15 cellular contexts compared by ENCODE assay signal in the genomic region with DNA sequence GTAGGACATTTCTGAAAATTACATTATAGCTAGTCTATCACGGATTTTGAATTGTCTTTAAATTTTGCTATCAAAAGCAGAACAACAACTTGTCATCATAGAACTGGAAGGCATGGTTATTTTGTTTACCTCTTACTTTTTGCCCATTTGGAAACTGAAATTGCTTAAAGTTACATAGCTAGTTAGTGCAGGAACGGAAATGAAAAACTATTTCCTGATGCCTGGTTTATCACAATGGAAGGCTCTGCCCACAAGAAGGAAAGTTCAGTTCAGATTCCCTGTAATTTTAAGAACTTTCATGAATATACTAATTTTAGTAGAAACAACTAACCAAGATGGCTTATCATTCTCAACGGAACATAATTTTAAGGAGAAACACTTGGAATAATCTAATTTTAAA.
DNase-seq lines count a peak whose midpoint lies in the region; ATAC-seq and TF ChIP-seq lines count a peak whose summit lies in the region.
"Had no signal": no experiment of that assay in that cellular context is flagged by ENCODE, and none has a peak within 500 bp of the region (broad histone marks: within the 10 kb centered on the region; RNA-seq: fewer than 3 reads in every experiment).

No MANE protein-coding gene starts in this region.

- H3K36me3 ChIP-seq in breast epithelium (no peaks in the 10 kb centered on the region), mammary epithelial cell (ENCODE audit: insufficient read depth, low read length) (no peaks in the 10 kb centered on the region)

- H3K4me1 ChIP-seq in breast epithelium, result peaks cover 11 to 60% of the 10 kb centered on the region in 2 donors
- peaks cover 37% of the 10 kb centered on the region for H3K4me1 ChIP-seq in mammary epithelial cell (ENCODE audit: insufficient read depth, low read length)

- in situ Hi-C loops in mammary epithelial cell (cut with MboI; ENCODE audit: low sequenced_read_pairs in 2 of 2), result loop anchor here (5.0 to 10.0 kb wide), 3 partner anchors 305 to 578 kb away; no protein-coding TSS in a partner anchor

- H3K36me3 Mint-ChIP-seq in nephron progenitor cell (ENCODE audit: low read depth) (no peaks in the 10 kb centered on the region), type B pancreatic cell (no peaks in the 10 kb centered on the region)

- CTCF ChIA-PET in mammary epithelial cell (lab: Charles Lee; ENCODE audit: low non-redundant PET), result no interaction called here

- intact Hi-C loops in breast epithelium (cut with DNase I; ENCODE audit: low total_unique reads) (loop anchor here (2.0 to 5.0 kb wide), 2 partner anchors 32 to 540 kb away; no protein-coding TSS in a partner anchor), mammary epithelial cell (cut with micrococcal nuclease) (loop anchor here (5.0 kb wide), 2 partner anchors 110 to 330 kb away; no protein-coding TSS in a partner anchor)

- no peaks in the 10 kb centered on the region for H3K79me2 ChIP-seq in mammary epithelial cell (ENCODE audit: insufficient read depth, low read length)

- no peak for ATAC-seq in activated CD4-positive, CD25-positive, alpha-beta regulatory T cell treated with anti-CD3 and anti-CD28 coated beads, Interleukin-2, amount 50 U/mL, for 24 hours
- no peak for ATAC-seq in GM18909 (IDR thresholded peaks at IDR 0.05; ENCODE audit: poor library complexity, unreplicated experiment)
- ATAC-seq: effector memory CD8-positive, alpha-beta T cell; stimulated activated naive CD8-positive, alpha-beta T cell treated with anti-CD3 and anti-CD28 coated beads, Interleukin-15, Interleukin-2, amounts not matched to agents 100 U/mL and 50 U/mL, for 24 hours had no signal

- H2AFZ ChIP-seq in mammary epithelial cell (ENCODE audit: low read depth, low read length), result no peak overlapping the region

- H3K9me3 ChIP-seq in breast epithelium (no peaks in the 10 kb centered on the region), mammary epithelial cell (replicated peaks; ENCODE audit: insufficient read depth, low read length) (no peaks in the 10 kb centered on the region)

- dilution Hi-C loops in mammary epithelial cell (cut with HindIII; ENCODE audit: low sequenced_read_pairs), result loop anchor here (25.0 kb wide), 1 partner anchor 310 kb away; no protein-coding TSS in a partner anchor

- no TSS peak for BruUV-seq in mammary epithelial cell (replicated peaks; lab: Mats Ljungman, UMichigan)

- H3K9ac ChIP-seq in mammary epithelial cell (ENCODE audit: insufficient read depth, low read length), result no peak overlapping the region

- TF ChIP-seq CTCF in breast epithelium (IDR thresholded peaks at IDR 0.05) (no peak), mammary epithelial cell (conservative IDR thresholded peaks at IDR 0.05 in 1 of 2, IDR thresholded peaks at IDR 0.05 in 1 of 2; ENCODE audit: extremely low read depth in 1 of 2, insufficient read depth in 1 of 2, low read depth in 1 of 2, low read length in 2 of 2) (no peak), coronary artery (IDR thresholded peaks at IDR 0.05) (no peak), nephron progenitor cell (IDR thresholded peaks at IDR 0.05) (no peak), type B pancreatic cell (conservative IDR thresholded peaks at IDR 0.05) (no peak)

- H3K9me3 Mint-ChIP-seq in nephron progenitor cell (no peaks in the 10 kb centered on the region), type B pancreatic cell (no peaks in the 10 kb centered on the region)
- H3K9me3 Mint-ChIP-seq: activated CD4-positive, alpha-beta T cell treated with anti-CD3 and anti-CD28 coated beads, Interleukin-2, amount 10 ng/mL, durations not matched to agents 24 days and 14 days; activated T-helper 1 cell treated with anti-CD3 and anti-CD28 coated beads, Interleukin-12 subunit alpha, Interleukin-12 subunit beta, Interleukin-2, Interleukin-4 antibody, amounts not matched to agents 30 ng/mL and 10 ng/mL and 1 ng/mL, durations not matched to agents 14 hours and 24 hours and 36 hours; effector memory CD8-positive, alpha-beta T cell had no signal

- H3K27ac Mint-ChIP-seq in nephron progenitor cell, result peak overlapping the region; percentile 96
- H3K27ac Mint-ChIP-seq in type B pancreatic cell, result peak overlapping the region; percentile 87
- H3K27ac Mint-ChIP-seq: activated CD4-positive, alpha-beta T cell treated with anti-CD3 and anti-CD28 coated beads, Interleukin-2, amount 10 ng/mL, durations not matched to agents 24 days and 14 days; activated T-helper 1 cell treated with anti-CD3 and anti-CD28 coated beads, Interleukin-12 subunit alpha, Interleukin-12 subunit beta, Interleukin-2, Interleukin-4 antibody, amounts not matched to agents 30 ng/mL and 10 ng/mL and 1 ng/mL, durations not matched to agents 14 hours and 24 hours and 36 hours; effector memory CD8-positive, alpha-beta T cell had no signal

- H3K27me3 Mint-ChIP-seq in nephron progenitor cell (ENCODE audit: low read depth, poor library complexity) (no peaks in the 10 kb centered on the region), type B pancreatic cell (no peaks in the 10 kb centered on the region)
- H3K27me3 Mint-ChIP-seq: activated CD4-positive, alpha-beta T cell treated with anti-CD3 and anti-CD28 coated beads, Interleukin-2, amount 10 ng/mL, durations not matched to agents 24 days and 14 days; effector memory CD8-positive, alpha-beta T cell had no signal

- peak overlapping the region; percentile 90 to 92 for H3K27ac ChIP-seq in breast epithelium
- H3K27ac ChIP-seq in mammary epithelial cell (ENCODE audit: insufficient read depth, low read depth, low read length), result no peak overlapping the region
- peak overlapping the region; percentile 88 to 90 for H3K27ac ChIP-seq in coronary artery

- peaks cover 94% of the 10 kb centered on the region for H3K4me1 Mint-ChIP-seq in nephron progenitor cell
- H3K4me1 Mint-ChIP-seq in type B pancreatic cell (ENCODE audit: unreplicated experiment), result peaks cover 78% of the 10 kb centered on the region

- no peak for TF ChIP-seq POLR2A in breast epithelium (IDR thresholded peaks at IDR 0.05)

- H3K27me3 ChIP-seq in breast epithelium (no peaks in the 10 kb centered on the region), mammary epithelial cell (ENCODE audit: insufficient read depth, low read length) (no peaks in the 10 kb centered on the region)

- H3K4me2 ChIP-seq in mammary epithelial cell (ENCODE audit: insufficient read depth, low read depth, low read length), result no peak overlapping the region

- DNase-seq in breast epithelium (ENCODE audit: low spot score in 2 of 2) (no peak), mammary epithelial cell (no peak), coronary artery (ENCODE audit: low spot score) (no peak), nephron progenitor cell (no peak), type B pancreatic cell (ENCODE audit: extremely low spot score, unreplicated experiment) (no peak), occipital lobe (lab: John Stamatoyannopoulos, UW) (no peak)
- DNase-seq: activated CD4-positive, alpha-beta T cell treated with anti-CD3 and anti-CD28 coated beads, Interleukin-2, amount 10 ng/mL, durations not matched to agents 24 days and 14 days; effector memory CD8-positive, alpha-beta T cell; left cardiac atrium; NCI-H1048; stimulated activated naive CD8-positive, alpha-beta T cell treated with anti-CD3 and anti-CD28 coated beads, Interleukin-15, Interleukin-2, amounts not matched to agents 100 U/mL and 50 U/mL, for 24 hours; T-helper 2 cell had no signal

- no peak overlapping the region for H3K4me3 Mint-ChIP-seq in nephron progenitor cell
- no peak overlapping the region for H3K4me3 Mint-ChIP-seq in type B pancreatic cell
- H3K4me3 Mint-ChIP-seq: activated CD4-positive, alpha-beta T cell treated with anti-CD3 and anti-CD28 coated beads, Interleukin-2, amount 10 ng/mL, durations not matched to agents 24 days and 14 days; activated T-helper 1 cell treated with anti-CD3 and anti-CD28 coated beads, Interleukin-12 subunit alpha, Interleukin-12 subunit beta, Interleukin-2, Interleukin-4 antibody, amounts not matched to agents 30 ng/mL and 10 ng/mL and 1 ng/mL, durations not matched to agents 14 hours and 24 hours and 36 hours; effector memory CD8-positive, alpha-beta T cell had no signal

- WGBS in mammary epithelial cell (ENCODE audit: low coverage, missing lambda C conversion rate), result 95% methylated on average over 3 of the region's 3 CpGs

- H4K20me1 ChIP-seq in mammary epithelial cell (ENCODE audit: insufficient read depth, low read length), result no peaks in the 10 kb centered on the region

- H3K4me3 ChIP-seq in breast epithelium, result no peak overlapping the region
- no peak overlapping the region for H3K4me3 ChIP-seq in mammary epithelial cell (replicated peaks in 1 of 3; ENCODE audit: insufficient read depth in 1 of 3, low read depth in 2 of 3, low read length in 3 of 3)
- no peak overlapping the region for H3K4me3 ChIP-seq in coronary artery
